11 cellular contexts compared by ENCODE assay signal in genomic region chr22:32623943-32624342, GRCh38.
DNase-seq lines count a peak whose midpoint lies in the region; ATAC-seq, FAIRE-seq and TF ChIP-seq lines count a peak whose summit lies in the region.
"Had no signal": no experiment of that assay in that cellular context is flagged by ENCODE, and none has a peak within 500 bp of the region (broad histone marks: within the 10 kb centered on the region; RNA-seq: fewer than 3 reads in every experiment).

No MANE protein-coding gene starts in this region.

- intact Hi-C loops in kidney (cut with DNase I) = no loop called here
- intact Hi-C loops in sciatic nerve (cut with DNase I) = no loop called here

- H3K4me1 ChIP-seq in kidney (ENCODE audit: control insufficient read depth in 1 of 2, insufficient read depth in 1 of 2, low read depth in 1 of 2, low read length in 2 of 2) (peaks cover 52 to 56% of the 10 kb centered on the region in 2 donors), mesendoderm (ENCODE audit: control insufficient read depth, low read depth, low read length) (peaks cover 3% of the 10 kb centered on the region)

- peak; percentile 85 for DNase-seq in Daoy (ENCODE audit: low read depth)
- DNase-seq in kidney = peak; percentile 82
- peak; percentile 82 for DNase-seq in sciatic nerve (ENCODE audit: low spot score)
- DNase-seq in mesendoderm = no peak
- DNase-seq in HTR-8/SVneo (ENCODE audit: insufficient read length, low spot score) = no peak
- no peak for DNase-seq in central memory CD4-positive, alpha-beta T cell
- DNase-seq: NCI-H774 had no signal

- H3K4me1 Mint-ChIP-seq in brain = peaks cover 40% of the 10 kb centered on the region

- H3K4me2 ChIP-seq in mesendoderm (ENCODE audit: low read length) = no peak overlapping the region

- no peak overlapping the region for H3K4ac ChIP-seq in mesendoderm (ENCODE audit: low read depth, low read length)

- no peak overlapping the region for H3K56ac ChIP-seq in mesendoderm (ENCODE audit: low read length)

- H3K18ac ChIP-seq in mesendoderm (ENCODE audit: low read length) = no peak overlapping the region

- H3K36me3 Mint-ChIP-seq in brain = peaks cover 3% of the 10 kb centered on the region
- H3K36me3 Mint-ChIP-seq: activated naive CD8-positive, alpha-beta T cell had no signal

- peak overlapping the region in 3 of 5 experiments; percentile 73 to 96 (median 94) for H3K27ac Mint-ChIP-seq in brain
- H3K27ac Mint-ChIP-seq: activated naive CD8-positive, alpha-beta T cell had no signal

- H3K27me3 ChIP-seq in mesendoderm (ENCODE audit: insufficient read depth, low read length, poor library complexity) = no peaks in the 10 kb centered on the region

- H3K27ac ChIP-seq in kidney (ENCODE audit: low read depth in 2 of 2, low read length in 2 of 2) = peak overlapping the region; percentile 96 to 97
- H3K27ac ChIP-seq in mesendoderm (ENCODE audit: low read depth, low read length) = no peak overlapping the region
- H3K27ac ChIP-seq: VCaP had no signal

- H3K9me3 ChIP-seq in kidney (ENCODE audit: control insufficient read depth in 1 of 2, low read length in 2 of 2) = peaks cover 0 to 4% of the 10 kb centered on the region in 2 donors

- H4K5ac ChIP-seq in mesendoderm (ENCODE audit: low read length) = no peak overlapping the region

- no peaks in the 10 kb centered on the region for H3K27me3 Mint-ChIP-seq in brain

- H3K79me2 ChIP-seq in mesendoderm (ENCODE audit: control insufficient read depth, insufficient read depth, low read length) = no peaks in the 10 kb centered on the region

- no peak overlapping the region for H3K4me3 ChIP-seq in kidney (ENCODE audit: low read length in 2 of 2)
- no peak overlapping the region for H3K4me3 ChIP-seq in mesendoderm (ENCODE audit: low read length)

- H3K36me3 ChIP-seq in kidney (ENCODE audit: control insufficient read depth in 1 of 2, insufficient read depth in 2 of 2, low read length in 2 of 2) (no peaks in the 10 kb centered on the region), mesendoderm (ENCODE audit: control insufficient read depth, insufficient read depth, low read length) (no peaks in the 10 kb centered on the region)

- no peak overlapping the region for H2BK120ac ChIP-seq in mesendoderm (ENCODE audit: low read depth, low read length)

- peaks cover 0 to 11% (median 3%) of the 10 kb centered on the region in 5 experiments for H3K9me3 Mint-ChIP-seq in brain

- no CpG with 5 or more reads among the region's 7 CpGs for WGBS in mesendoderm (ENCODE audit: extremely low coverage, insufficient coverage, low lambda C conversion rate)

- H2BK15ac ChIP-seq in mesendoderm (replicated peaks; ENCODE audit: low read depth) = no peak overlapping the region

- H2AK5ac ChIP-seq in mesendoderm (ENCODE audit: low read length) = no peak overlapping the region

- H3K9ac ChIP-seq in kidney (ENCODE audit: low read length in 2 of 2) (no peak overlapping the region), mesendoderm (ENCODE audit: low read length) (no peak overlapping the region)

- peak; percentile 81 for ATAC-seq in sciatic nerve
- no peak for ATAC-seq in GM21360 (IDR thresholded peaks at IDR 0.05; ENCODE audit: unreplicated experiment)

- H3K23ac ChIP-seq in mesendoderm (ENCODE audit: low read length) = no peak overlapping the region

- H3K4me3 Mint-ChIP-seq in brain = peak overlapping the region in 1 of 5 experiments; percentile 28
- H3K4me3 Mint-ChIP-seq: activated naive CD8-positive, alpha-beta T cell had no signal

- H2BK5ac ChIP-seq in mesendoderm (ENCODE audit: low read length) = no peak overlapping the region

- no peak overlapping the region for H4K8ac ChIP-seq in mesendoderm (ENCODE audit: low read depth, low read length)

- no peak for TF ChIP-seq CTCF in brain (conservative IDR thresholded peaks at IDR 0.05)
- no peak for TF ChIP-seq CTCF in kidney (IDR thresholded peaks at IDR 0.05; ENCODE audit: borderline replicate concordance, extremely low read depth, insufficient read depth)

- no peaks in the 10 kb centered on the region for H3K79me1 ChIP-seq in mesendoderm (ENCODE audit: low read length)

- FAIRE-seq in kidney (lab: Jason Lieb, UNC) (no peak), HTR-8/SVneo (lab: Jason Lieb, UNC) (no peak)

Comparison
In these comparisons a context has a peak if more than half of its experiments do, and no peak if none do; other contexts are left out.
1. DNase-seq: peak in Daoy (single experiment), kidney (single experiment) and sciatic nerve (single experiment); none in mesendoderm (single experiment), HTR-8/SVneo (single experiment) and central memory CD4-positive, alpha-beta T cell (single experiment).